16 cellular contexts compared by ENCODE assay signal in the genomic region with DNA sequence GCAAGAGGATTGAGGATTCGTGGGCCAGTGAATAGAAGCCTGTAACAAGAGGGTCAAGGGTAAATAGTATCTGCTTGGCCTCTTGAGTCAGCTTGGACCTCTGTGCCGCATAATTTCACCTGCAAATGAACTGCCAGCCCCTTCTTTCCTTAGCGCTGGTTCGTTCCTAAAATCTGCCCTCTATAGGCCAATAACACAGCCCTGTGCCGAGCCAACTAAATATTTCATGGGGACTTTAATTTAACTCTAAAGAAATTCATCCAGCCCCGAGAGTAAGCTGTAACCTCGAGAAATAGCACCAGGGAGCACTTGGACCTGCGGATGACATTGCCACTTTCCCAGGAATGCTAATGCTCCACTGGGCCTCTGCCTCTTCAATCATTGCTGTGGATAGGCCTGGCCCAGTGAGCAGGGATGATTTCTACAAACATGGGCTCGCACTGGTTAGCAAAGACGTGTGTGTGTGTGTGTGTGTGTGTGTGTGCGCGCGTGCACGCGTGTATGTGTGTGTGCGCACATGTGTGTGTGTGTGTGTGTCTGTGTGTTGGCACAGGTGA.
"Had no signal": no experiment of that assay in that cellular context is flagged by ENCODE, and none has a peak within 500 bp of the region (broad histone marks: within the 10 kb centered on the region; RNA-seq: fewer than 3 reads in every experiment).

No MANE protein-coding gene starts in this region.

- H3K4me3 ChIP-seq: coronary artery, gastroesophageal sphincter, lower lobe of right lung, spleen, transverse colon had no signal

- H3K27ac ChIP-seq: coronary artery, gastroesophageal sphincter, lower lobe of right lung, spleen, transverse colon had no signal

- ATAC-seq: activated CD8-positive, alpha-beta T cell treated with anti-CD3 and anti-CD28 coated beads for 36 hours; activated T-cell treated with anti-CD3 and anti-CD28 coated beads, Interleukin-2, amount 50 U/mL, for 72 hours; gastroesophageal sphincter; lower lobe of right lung; naive thymus-derived CD4-positive, alpha-beta T cell; stimulated activated naive B cell treated with anti-CD40 and anti-IgM and Interleukin-4, amounts not matched to agents 10 μg/mL and 1 μg/mL and 100 μg/mL, for 72 hours had no signal

- H3K4me1 ChIP-seq: gastroesophageal sphincter, lower lobe of right lung, transverse colon had no signal

- DNase-seq: activated CD4-positive, alpha-beta T cell treated with anti-CD3 and anti-CD28 coated beads for 4 hours; activated CD8-positive, alpha-beta memory T cell treated with anti-CD3 and anti-CD28 coated beads, Interleukin-2, amount 50 U/mL, for 4 hours; activated CD8-positive, alpha-beta T cell treated with anti-CD3 and anti-CD28 coated beads for 36 hours; activated gamma-delta T cell treated with Interleukin-2 at 50 U/mL for 16 hours; activated naive CD8-positive, alpha-beta T cell treated with anti-CD3 and anti-CD28 coated beads for 36 hours; activated T-cell treated with anti-CD3 and anti-CD28 coated beads, Interleukin-2, amount 50 U/mL, for 72 hours; effector CD8-positive, alpha-beta T cell; lower lobe of right lung; naive thymus-derived CD4-positive, alpha-beta T cell; spleen; stimulated activated CD4-positive, alpha-beta T cell treated with anti-CD3 and anti-CD28 coated beads, Interleukin-1b, Interleukin-23, amount 100 ng/mL, for 48 hours; stimulated activated naive B cell treated with anti-CD40 and anti-IgM and Interleukin-4, amounts not matched to agents 10 μg/mL and 1 μg/mL and 100 μg/mL, for 72 hours; T-helper 1 cell; transverse colon had no signal

- H3K9me3 ChIP-seq: gastroesophageal sphincter, lower lobe of right lung, spleen, transverse colon had no signal

- H3K36me3 ChIP-seq: gastroesophageal sphincter, lower lobe of right lung, spleen, transverse colon had no signal
